20 cellular contexts compared by ENCODE assay signal in genomic region chr3:157585386-157585785, GRCh38.
"Had no signal": no experiment of that assay in that cellular context is flagged by ENCODE, and none has a peak within 500 bp of the region (broad histone marks: within the 10 kb centered on the region; RNA-seq: fewer than 3 reads in every experiment).

No MANE protein-coding gene starts in this region.

- ATAC-seq: effector memory CD8-positive, alpha-beta T cell; foreskin keratinocyte; left cardiac atrium; lower lobe of right lung; natural killer cell; upper lobe of right lung had no signal

- H3K4me3 Mint-ChIP-seq: effector memory CD8-positive, alpha-beta T cell; immature natural killer cell; memory B cell; mesothelial cell of epicardium; natural killer cell; neural crest cell had no signal

- H3K27ac Mint-ChIP-seq: effector memory CD8-positive, alpha-beta T cell; immature natural killer cell; memory B cell; mesothelial cell of epicardium; natural killer cell had no signal

- H3K27ac ChIP-seq: epithelial cell of prostate, esophagus squamous epithelium, foreskin keratinocyte, left ventricle myocardium inferior, lower lobe of right lung, suprapubic skin, tibial artery, upper lobe of right lung, vagina had no signal

- H3K9me3 Mint-ChIP-seq: effector memory CD8-positive, alpha-beta T cell; memory B cell; natural killer cell had no signal

- H3K9me3 ChIP-seq: esophagus squamous epithelium, left ventricle myocardium inferior, lower lobe of right lung, suprapubic skin, tibial artery, upper lobe of right lung, vagina had no signal

- H3K4me3 ChIP-seq: esophagus squamous epithelium, left ventricle myocardium inferior, lower lobe of right lung, smooth muscle cell, suprapubic skin, tibial artery, upper lobe of right lung, vagina had no signal

- H3K4me1 ChIP-seq: esophagus squamous epithelium, foreskin keratinocyte, left ventricle myocardium inferior, lower lobe of right lung, suprapubic skin, tibial artery, upper lobe of right lung had no signal

- H3K36me3 Mint-ChIP-seq: immature natural killer cell, memory B cell, mesothelial cell of epicardium, natural killer cell had no signal

- H3K4me1 Mint-ChIP-seq: immature natural killer cell, memory B cell, natural killer cell had no signal

- H3K27me3 ChIP-seq: esophagus squamous epithelium, suprapubic skin, tibial artery, upper lobe of right lung, vagina had no signal

- DNase-seq: effector memory CD8-positive, alpha-beta T cell; esophagus squamous epithelium; foreskin keratinocyte; immature natural killer cell; left cardiac atrium; left ventricle myocardium inferior; lower lobe of right lung; natural killer cell; posterior cingulate gyrus; stimulated activated CD4-positive, alpha-beta T cell treated with anti-CD3 and anti-CD28 coated beads, Interleukin-2, amount 100 ng/mL, for 48 hours; stimulated activated naive CD4-positive, alpha-beta T cell treated with Interleukin-2 at 50 U/mL for 16 hours; tibial artery; upper lobe of right lung had no signal

- H3K36me3 ChIP-seq: esophagus squamous epithelium, left ventricle myocardium inferior, lower lobe of right lung, suprapubic skin, tibial artery, upper lobe of right lung, vagina had no signal
